ENCODE assay signal across 12 cellular contexts in genomic region chr5:143376911-143377838, GRCh38. TPM values are rescaled to one million over a fixed set of nuclear protein-coding genes. Genes with fewer than 3 reads are reported as not detected.
DNase-seq lines count a peak whose midpoint lies in the region; ATAC-seq, FAIRE-seq and TF ChIP-seq lines count a peak whose summit lies in the region.
"Had no signal": no experiment of that assay in that cellular context is flagged by ENCODE, and none has a peak within 500 bp of the region (broad histone marks: within the 10 kb centered on the region; RNA-seq: fewer than 3 reads in every experiment).

No MANE protein-coding gene starts in this region.

- H3K4me1 ChIP-seq in right cardiac atrium (ENCODE audit: control insufficient read depth, insufficient read depth, low read length) (peaks cover 11% of the 10 kb centered on the region), SJSA1 (replicated peaks) (peaks cover 23% of the 10 kb centered on the region)

- H3K4me3 ChIP-seq in right cardiac atrium (ENCODE audit: low read length) (no peak overlapping the region), SJSA1 (no peak overlapping the region)
- H3K4me3 ChIP-seq: right lobe of liver had no signal

- H3K36me3 ChIP-seq in SJSA1, result peaks cover 13% of the 10 kb centered on the region

- H3K9me3 ChIP-seq in right cardiac atrium (ENCODE audit: control insufficient read depth, low read length), result no peaks in the 10 kb centered on the region
- H3K9me3 ChIP-seq in SJSA1 (replicated peaks), result no peaks in the 10 kb centered on the region
- H3K9me3 ChIP-seq: right lobe of liver had no signal

- H3K27ac ChIP-seq in right cardiac atrium (ENCODE audit: low read length), result peak overlapping the region; percentile 7
- H3K27ac ChIP-seq in SJSA1, result peak overlapping the region; percentile 75
- H3K27ac ChIP-seq: right lobe of liver had no signal

- H3K27me3 ChIP-seq in right cardiac atrium (ENCODE audit: control insufficient read depth, insufficient read depth), result no peaks in the 10 kb centered on the region
- no peaks in the 10 kb centered on the region for H3K27me3 ChIP-seq in SJSA1 (replicated peaks)
- H3K27me3 ChIP-seq: right lobe of liver had no signal

- WGBS in right cardiac atrium, result 77% methylated on average over 5 of the region's 5 CpGs

- in situ Hi-C loops in KBM-7 (cut with MboI; ENCODE audit: low pct_unique_long_range_greater_than_20kb, low sequenced_read_pairs), result no loop called here

- FAIRE-seq in D721Med (lab: Jason Lieb, UNC), result no peak
- FAIRE-seq: TTC549 had no signal

- DNase-seq in right cardiac atrium, result no peak
- DNase-seq in left ventricle myocardium superior, result no peak
- peak; percentile 86 to 94 for DNase-seq in SJSA1 (ENCODE audit: low read depth in 1 of 2, low spot score in 2 of 2)
- peak; percentile 83 for DNase-seq in glomerular visceral epithelial cell (ENCODE audit: extremely low spot score)
- no peak for DNase-seq in HuH-7 (ENCODE audit: low spot score)
- no peak for DNase-seq in D721Med (ENCODE audit: insufficient read length, low spot score)
- DNase-seq in KBM-7, result no peak
- DNase-seq: NCI-H2081; right lobe of liver; stimulated activated naive CD8-positive, alpha-beta T cell treated with anti-CD3 and anti-CD28 coated beads, Interleukin-15, amount 100 ng/mL, for 72 hours had no signal

- ATAC-seq in right cardiac atrium (no peak), left ventricle myocardium superior (no peak), HG03571 (IDR thresholded peaks at IDR 0.05; ENCODE audit: unreplicated experiment) (no peak)
- ATAC-seq: stimulated activated naive CD8-positive, alpha-beta T cell treated with anti-CD3 and anti-CD28 coated beads, Interleukin-15, amount 100 ng/mL, for 72 hours had no signal

- intact Hi-C loops in right cardiac atrium (cut with DNase I), result no loop called here
- intact Hi-C loops in left ventricle myocardium superior (cut with micrococcal nuclease), result no loop called here

- no peak for TF ChIP-seq CTCF in D721Med (IDR thresholded peaks at IDR 0.05; ENCODE audit: insufficient read depth, missing control alignments)

RNA-seq across cellular contexts. Expression of gene NR3C1, which starts 26.3 kb away (rescaled TPM):
- total RNA-seq in right cardiac atrium (10 to 100 TPM; 47.2 to 66.5 (median 50.1) TPM), left ventricle myocardium superior (53.0 TPM)
- 16.5 TPM for polyA plus RNA-seq in right cardiac atrium
- 76.3 and 86.5 TPM in 2 replicates for total RNA-seq in SJSA1 (2014; rRNA removed; shearing (Covaris generic))

Comparison
In these comparisons a context has a peak if more than half of its experiments do, and no peak if none do; other contexts are left out.
1. DNase-seq: peak in SJSA1 (2 of 2) and glomerular visceral epithelial cell (single experiment); none in right cardiac atrium (0 of 3), left ventricle myocardium superior (single experiment), HuH-7 (single experiment), D721Med (single experiment) and KBM-7 (single experiment).